In genomic region chr6:75282706-75283105, GRCh38 we compare ENCODE assay signal across 10 cellular contexts. TPM values are rescaled to one million over a fixed set of nuclear protein-coding genes. Genes with fewer than 3 reads are reported as not detected.
DNase-seq lines count a peak whose midpoint lies in the region; ATAC-seq and TF ChIP-seq lines count a peak whose summit lies in the region.
"Had no signal": no experiment of that assay in that cellular context is flagged by ENCODE, and none has a peak within 500 bp of the region (broad histone marks: within the 10 kb centered on the region; RNA-seq: fewer than 3 reads in every experiment).

No MANE protein-coding gene starts in this region.

- peaks cover 97% of the 10 kb centered on the region for H3K79me2 ChIP-seq in DOHH2 (ENCODE audit: control insufficient read depth, low read length)
- peaks cover 93% of the 10 kb centered on the region for H3K79me2 ChIP-seq in Karpas-422 (ENCODE audit: low read length)
- peaks cover 75% of the 10 kb centered on the region for H3K79me2 ChIP-seq in osteoblast (ENCODE audit: insufficient read depth, low read length)

- peak overlapping the region; percentile 89 for H3K9ac ChIP-seq in Karpas-422 (ENCODE audit: low read length)

- H4K20me1 ChIP-seq in DOHH2 (ENCODE audit: control insufficient read depth, insufficient read depth, low read depth, low read length) (peaks cover 12% of the 10 kb centered on the region), Karpas-422 (ENCODE audit: insufficient read depth, low read depth, low read length) (peaks cover 17% of the 10 kb centered on the region), osteoblast (ENCODE audit: insufficient read depth, low read length) (peaks cover 45% of the 10 kb centered on the region)

- H3F3A ChIP-seq in DOHH2 (ENCODE audit: control insufficient read depth, insufficient read depth): no peaks in the 10 kb centered on the region

- H3K4me3 ChIP-seq in DOHH2 (ENCODE audit: low read length) (peak overlapping the region; percentile 95), Karpas-422 (ENCODE audit: low read length) (peak overlapping the region; percentile 95), coronary artery (peak overlapping the region; percentile 89), osteoblast (ENCODE audit: insufficient read depth, low read length) (peak overlapping the region; percentile 99)

- peaks cover 33% of the 10 kb centered on the region for H3K36me3 ChIP-seq in DOHH2 (ENCODE audit: control insufficient read depth, low read length)
- peaks cover 15% of the 10 kb centered on the region for H3K36me3 ChIP-seq in Karpas-422 (ENCODE audit: insufficient read depth, low read length)
- H3K36me3 ChIP-seq in osteoblast (ENCODE audit: insufficient read depth, low read length): no peaks in the 10 kb centered on the region

- H3K4me1 ChIP-seq in DOHH2 (ENCODE audit: control insufficient read depth, low read length) (peaks cover 48% of the 10 kb centered on the region), Karpas-422 (ENCODE audit: low read length) (peaks cover 60% of the 10 kb centered on the region), osteoblast (ENCODE audit: insufficient read depth, low read length) (peaks cover 41% of the 10 kb centered on the region)

- DNase-seq in Karpas-422 (no peak), coronary artery (ENCODE audit: low spot score) (no peak), osteoblast (ENCODE audit: insufficient read length, low spot score, missing footprints) (peak; percentile 51), HK-2 (ENCODE audit: unreplicated experiment) (no peak), HCEC 1CT (no peak)
- no peak for DNase-seq in stimulated activated CD4-positive, alpha-beta T cell treated with anti-CD3 and anti-CD28 coated beads, Interleukin-1b, Interleukin-23, amount 100 ng/mL, for 48 hours
- DNase-seq: NCI-H1092 treated with DMSO at 0.1 percent for 48 hours; stimulated activated naive CD4-positive, alpha-beta T cell had no signal

- H3K4me2 ChIP-seq in DOHH2 (ENCODE audit: low read length) (peak overlapping the region; percentile 71), Karpas-422 (ENCODE audit: low read depth, low read length, poor library complexity, severe bottlenecking) (peak overlapping the region; percentile 87), osteoblast (ENCODE audit: insufficient read depth, low read length) (peak overlapping the region; percentile 83)

- ATAC-seq in GM21367 (IDR thresholded peaks at IDR 0.05; ENCODE audit: unreplicated experiment): no peak

- TF ChIP-seq CTCF in DOHH2 (IDR thresholded peaks at IDR 0.05; ENCODE audit: low read depth, low read length, poor library complexity, severe bottlenecking): no peak
- no peak for TF ChIP-seq CTCF in coronary artery (IDR thresholded peaks at IDR 0.05)
- no peak for TF ChIP-seq CTCF in osteoblast (IDR thresholded peaks at IDR 0.05; ENCODE audit: extremely low read depth, low read depth, low read length)

- H3K9me2 ChIP-seq in DOHH2 (replicated peaks; ENCODE audit: control insufficient read depth, low read length) (no peaks in the 10 kb centered on the region), Karpas-422 (replicated peaks; ENCODE audit: insufficient read depth, low read length) (no peaks in the 10 kb centered on the region)

- H3K27ac ChIP-seq in DOHH2 (ENCODE audit: low read depth, low read length) (no peak overlapping the region), Karpas-422 (ENCODE audit: low read length) (no peak overlapping the region), coronary artery (no peak overlapping the region), osteoblast (ENCODE audit: low read depth, low read length) (peak overlapping the region; percentile 92)

- no peaks in the 10 kb centered on the region for H3K9me3 ChIP-seq in DOHH2 (ENCODE audit: control insufficient read depth, insufficient read depth, low read length)
- no peaks in the 10 kb centered on the region for H3K9me3 ChIP-seq in Karpas-422 (ENCODE audit: low read length)
- no peaks in the 10 kb centered on the region for H3K9me3 ChIP-seq in osteoblast (ENCODE audit: low read depth, low read length)

- H3K27me3 ChIP-seq in DOHH2 (ENCODE audit: control insufficient read depth, low read length) (no peaks in the 10 kb centered on the region), Karpas-422 (ENCODE audit: low read length) (no peaks in the 10 kb centered on the region), osteoblast (ENCODE audit: insufficient read depth, low read length) (no peaks in the 10 kb centered on the region)

- H2AFZ ChIP-seq in Karpas-422 (ENCODE audit: low read length) (no peak overlapping the region), osteoblast (ENCODE audit: low read length) (no peak overlapping the region)

RNA-seq across cellular contexts. Expression of gene TMEM30A, which starts 1.9 kb away (rescaled TPM):
- total RNA-seq in Karpas-422 (2014; rRNA removed; shearing (Covaris generic); ENCODE audit: low replicate concordance): 39.6 and 78.5 TPM in 2 replicates
- 126 and 128 TPM in 2 replicates for total RNA-seq in osteoblast

RNA-seq across cellular contexts. Expression of gene COX7A2, which starts 39.1 kb away (rescaled TPM):
- total RNA-seq in Karpas-422 (2014; rRNA removed; shearing (Covaris generic); ENCODE audit: low replicate concordance): 161 and 346 TPM in 2 replicates
- total RNA-seq in osteoblast: 72.0 and 80.7 TPM in 2 replicates
